9 cellular contexts compared by ENCODE assay signal in the genomic region with DNA sequence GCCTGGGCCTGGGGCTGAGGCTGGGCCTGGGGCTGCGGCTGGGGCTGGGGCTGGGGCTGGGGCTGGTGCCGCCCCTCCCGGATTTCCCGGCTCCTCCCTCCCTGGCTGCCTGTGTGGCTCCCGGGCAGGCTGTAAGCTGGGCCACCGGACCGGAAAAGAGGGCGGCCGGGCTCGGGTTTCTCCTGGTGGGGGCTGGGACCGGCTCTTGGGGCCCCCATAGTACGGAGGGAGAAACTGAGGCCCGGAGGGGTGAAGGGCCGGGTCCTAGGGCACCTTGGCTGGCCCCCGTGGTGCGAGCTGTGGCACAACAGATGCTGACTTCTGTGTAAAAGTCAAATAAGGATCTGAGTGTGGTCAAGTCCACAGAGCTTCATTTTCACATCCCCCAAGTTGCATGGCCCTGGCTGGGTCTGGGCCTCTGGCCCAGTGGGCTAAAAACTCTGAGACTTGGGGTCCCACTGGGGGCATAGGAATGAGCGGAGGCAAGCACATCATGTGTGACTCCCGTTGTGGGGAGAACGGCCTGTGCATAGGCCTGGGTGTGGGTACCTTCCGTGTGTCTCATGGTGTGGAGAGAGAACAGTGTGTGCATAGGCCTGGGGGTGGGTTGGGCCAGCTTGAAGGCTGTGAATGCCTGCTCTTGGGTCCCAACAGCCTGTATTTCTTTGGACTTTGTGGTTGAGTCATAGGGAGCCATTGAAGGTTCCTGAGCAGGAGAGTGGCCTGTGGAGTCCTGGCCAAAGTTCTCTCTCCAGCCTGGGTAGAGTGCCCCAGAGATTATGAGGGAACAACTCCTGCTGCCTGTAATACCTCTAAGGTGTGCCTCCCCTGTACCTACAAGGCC.
DNase-seq lines count a peak whose midpoint lies in the region; ATAC-seq, FAIRE-seq and TF ChIP-seq lines count a peak whose summit lies in the region.
"Had no signal": no experiment of that assay in that cellular context is flagged by ENCODE, and none has a peak within 500 bp of the region (broad histone marks: within the 10 kb centered on the region; RNA-seq: fewer than 3 reads in every experiment).

No MANE protein-coding gene starts in this region.

- H3K27me3 Mint-ChIP-seq in activated T-helper 17 cell treated with anti-CD3 and anti-CD28 coated beads, Interleukin-2, amount 50 U/mL, for 72 hours, result peaks cover 24% of the 10 kb centered on the region
- H3K27me3 Mint-ChIP-seq in activated CD4-positive, alpha-beta T cell treated with anti-CD3 and anti-CD28 coated beads for 36 hours, result peaks cover 20% of the 10 kb centered on the region

- H3K9me3 Mint-ChIP-seq in activated T-helper 17 cell treated with anti-CD3 and anti-CD28 coated beads, Interleukin-2, amount 50 U/mL, for 72 hours, result no peaks in the 10 kb centered on the region
- H3K9me3 Mint-ChIP-seq in activated CD4-positive, alpha-beta T cell treated with anti-CD3 and anti-CD28 coated beads for 36 hours (ENCODE audit: low read depth), result no peaks in the 10 kb centered on the region
- H3K9me3 Mint-ChIP-seq: activated naive CD4-positive, alpha-beta T cell treated with anti-CD3 and anti-CD28 coated beads for 36 hours had no signal

- peaks cover 1% of the 10 kb centered on the region for H3K4me1 Mint-ChIP-seq in activated T-helper 17 cell treated with anti-CD3 and anti-CD28 coated beads, Interleukin-2, amount 50 U/mL, for 72 hours
- no peaks in the 10 kb centered on the region for H3K4me1 Mint-ChIP-seq in activated CD4-positive, alpha-beta T cell treated with anti-CD3 and anti-CD28 coated beads for 36 hours

- 39 to 40% methylated on average over 19 to 20 of the region's 20 CpGs for WGBS in heart right ventricle, 2 donors

- H3K27ac ChIP-seq in OCI-LY3 (ENCODE audit: low read length) (no peak overlapping the region), heart right ventricle (peak overlapping the region in 7 of 10 donors; percentile 0 to 75 (median 46)), gastrocnemius medialis (peak overlapping the region in 1 of 4 donors; percentile 54)

- POLR2A ChIA-PET in activated CD4-positive, alpha-beta T cell treated with anti-CD3 and anti-CD28 coated beads for 36 hours (lab: Charles Lee), result no interaction called here

- H3K79me2 ChIP-seq in OCI-LY3 (ENCODE audit: low read length), result no peaks in the 10 kb centered on the region

- intact Hi-C loops in heart right ventricle (cut with DNase I), result loop anchor here in 3 of 10 donors (5.0 to 10.0 kb wide), 3 partner anchors 61 to 114 kb away; no protein-coding TSS in a partner anchor
- intact Hi-C loops in gastrocnemius medialis (cut with DNase I; ENCODE audit: low total_unique reads), result no loop called here
- intact Hi-C loops in activated CD4-positive, alpha-beta T cell treated with anti-CD3 and anti-CD28 coated beads for 36 hours (cut with DNase I, micrococcal nuclease), result no loop called here

- H3K9me3 ChIP-seq in OCI-LY3 (ENCODE audit: insufficient read depth, low read length) (no peaks in the 10 kb centered on the region), heart right ventricle (no peaks in the 10 kb centered on the region), gastrocnemius medialis (no peaks in the 10 kb centered on the region)

- no peaks in the 10 kb centered on the region for H4K20me1 ChIP-seq in OCI-LY3 (ENCODE audit: insufficient read depth, low read length)

- no peak overlapping the region for H3K4me3 Mint-ChIP-seq in activated T-helper 17 cell treated with anti-CD3 and anti-CD28 coated beads, Interleukin-2, amount 50 U/mL, for 72 hours
- no peak overlapping the region for H3K4me3 Mint-ChIP-seq in activated CD4-positive, alpha-beta T cell treated with anti-CD3 and anti-CD28 coated beads for 36 hours
- H3K4me3 Mint-ChIP-seq: activated naive CD4-positive, alpha-beta T cell treated with anti-CD3 and anti-CD28 coated beads for 36 hours had no signal

- in situ Hi-C loops in gastrocnemius medialis (cut with MboI; ENCODE audit: low sequenced_read_pairs in 4 of 4), result loop anchor here in 2 of 4 donors (25.0 kb wide), 1 partner anchor 124 kb away; a partner anchor contains a TSS

- H3K27me3 ChIP-seq in OCI-LY3 (ENCODE audit: low read depth, low read length), result 0 out of 2 replicates have a peak, but pooled peaks cover 5% of the 10 kb centered on the region
- peaks cover 0 to 29% (median 0%) of the 10 kb centered on the region in 7 donors for H3K27me3 ChIP-seq in heart right ventricle
- H3K27me3 ChIP-seq in gastrocnemius medialis, result no peaks in the 10 kb centered on the region

- TF ChIP-seq POLR2A in gastrocnemius medialis (IDR thresholded peaks at IDR 0.05), result no peak

- H2AFZ ChIP-seq in OCI-LY3 (ENCODE audit: low read depth, low read length), result no peak overlapping the region

- FAIRE-seq in RCC 7860 (lab: Jason Lieb, UNC), result no peak

- CTCF ChIA-PET in activated CD4-positive, alpha-beta T cell treated with anti-CD3 and anti-CD28 coated beads for 36 hours (lab: Charles Lee), result no interaction called here

- peak overlapping the region; percentile 47 for H3K4me3 ChIP-seq in GM12875 (ENCODE audit: low read depth, low read length)
- H3K4me3 ChIP-seq in OCI-LY3 (ENCODE audit: low read length), result peak overlapping the region; percentile 35; the same call in 1 of the 2 replicates
- peak overlapping the region in 9 of 10 donors; percentile 36 to 52 (median 46) for H3K4me3 ChIP-seq in heart right ventricle
- peak overlapping the region; percentile 32 to 50 (median 39) for H3K4me3 ChIP-seq in gastrocnemius medialis

- peak in 1 of 2 donors; percentile 63 for DNase-seq in heart right ventricle
- no peak for DNase-seq in gastrocnemius medialis
- DNase-seq in NCI-H1092 treated with DMSO at 0.1 percent for 48 hours (lab: John Stamatoyannopoulos, UW), result no peak
- no peak for DNase-seq in RCC 7860 (ENCODE audit: low spot score)
- no peak for DNase-seq in activated CD4-positive, alpha-beta T cell treated with anti-CD3 and anti-CD28 coated beads for 36 hours
- DNase-seq: activated naive CD4-positive, alpha-beta T cell treated with anti-CD3 and anti-CD28 coated beads for 36 hours had no signal

- no peak overlapping the region for H3K9ac ChIP-seq in OCI-LY3 (ENCODE audit: low read length)

- H3K4me2 ChIP-seq in OCI-LY3 (ENCODE audit: low read length), result peak overlapping the region; percentile 40; the same call in 1 of the 2 replicates

- H3K36me3 ChIP-seq in OCI-LY3 (replicated peaks; ENCODE audit: low read depth, low read length) (no peaks in the 10 kb centered on the region), heart right ventricle (no peaks in the 10 kb centered on the region), gastrocnemius medialis (no peaks in the 10 kb centered on the region)

- TF ChIP-seq CTCF in GM12875 (IDR thresholded peaks at IDR 0.05; ENCODE audit: borderline replicate concordance, insufficient read depth, low read depth, low read length) (no peak), OCI-LY3 (IDR thresholded peaks at IDR 0.05; ENCODE audit: low read depth, low read length) (no peak), heart right ventricle (IDR thresholded peaks at IDR 0.05) (no peak), gastrocnemius medialis (IDR thresholded peaks at IDR 0.05 in 4 of 5, conservative IDR thresholded peaks at IDR 0.05 in 1 of 5) (no peak)

- no peaks in the 10 kb centered on the region for H3K36me3 Mint-ChIP-seq in activated T-helper 17 cell treated with anti-CD3 and anti-CD28 coated beads, Interleukin-2, amount 50 U/mL, for 72 hours (ENCODE audit: low read depth)
- no peaks in the 10 kb centered on the region for H3K36me3 Mint-ChIP-seq in activated CD4-positive, alpha-beta T cell treated with anti-CD3 and anti-CD28 coated beads for 36 hours (ENCODE audit: low read depth)

- no peaks in the 10 kb centered on the region for H3K4me1 ChIP-seq in OCI-LY3 (ENCODE audit: low read length)
- H3K4me1 ChIP-seq in heart right ventricle, result peaks cover 23 to 71% (median 46%) of the 10 kb centered on the region in 9 donors
- H3K4me1 ChIP-seq in gastrocnemius medialis, result peaks cover 21 to 32% of the 10 kb centered on the region in 2 donors

- no peak overlapping the region for H3K27ac Mint-ChIP-seq in activated T-helper 17 cell treated with anti-CD3 and anti-CD28 coated beads, Interleukin-2, amount 50 U/mL, for 72 hours
- H3K27ac Mint-ChIP-seq in activated CD4-positive, alpha-beta T cell treated with anti-CD3 and anti-CD28 coated beads for 36 hours, result no peak overlapping the region
- H3K27ac Mint-ChIP-seq: activated naive CD4-positive, alpha-beta T cell treated with anti-CD3 and anti-CD28 coated beads for 36 hours had no signal

- ATAC-seq in heart right ventricle (peak; percentile 32 to 53 (median 38)), gastrocnemius medialis (no peak)
- no peak for ATAC-seq in activated T-helper 17 cell treated with anti-CD3 and anti-CD28 coated beads, Interleukin-2, amount 50 U/mL, for 72 hours (replicated peaks)
- no peak for ATAC-seq in activated CD4-positive, alpha-beta T cell treated with anti-CD3 and anti-CD28 coated beads for 36 hours

Comparison
In these comparisons a context has a peak if more than half of its experiments do, and no peak if none do; other contexts are left out.
1. ATAC-seq: peak in heart right ventricle (8 of 8); none in gastrocnemius medialis (0 of 2), activated T-helper 17 cell treated with anti-CD3 and anti-CD28 coated beads, Interleukin-2, amount 50 U/mL, for 72 hours (single experiment) and activated CD4-positive, alpha-beta T cell treated with anti-CD3 and anti-CD28 coated beads for 36 hours (single experiment).
2. Peak in every context shown above with its lines, with median percentiles within 50 percentile points of each other: H3K4me3 ChIP-seq.